In genomic region chr2:234967874-234968208, GRCh38 we compare ENCODE assay signal across 18 cellular contexts. TPM values are rescaled to one million over a fixed set of nuclear protein-coding genes. Genes with fewer than 3 reads are reported as not detected.
DNase-seq lines count a peak whose midpoint lies in the region; ATAC-seq, FAIRE-seq and TF ChIP-seq lines count a peak whose summit lies in the region.
"Had no signal": no experiment of that assay in that cellular context is flagged by ENCODE, and none has a peak within 500 bp of the region (broad histone marks: within the 10 kb centered on the region; RNA-seq: fewer than 3 reads in every experiment).

No MANE protein-coding gene starts in this region.

- H3K36me3 ChIP-seq in HepG2 (replicated peaks in 1 of 2; ENCODE audit: control insufficient read depth in 1 of 2, insufficient read depth in 2 of 2, low read length in 2 of 2): peaks cover 10 to 53% of the 10 kb centered on the region in 2 experiments
- no peaks in the 10 kb centered on the region for H3K36me3 ChIP-seq in right lobe of liver
- H3K36me3 ChIP-seq in PC-9 (ENCODE audit: low read depth): peaks cover 42% of the 10 kb centered on the region
- H3K36me3 ChIP-seq in mucosa of descending colon (ENCODE audit: low read depth): no peaks in the 10 kb centered on the region

- H3K79me2 ChIP-seq in HepG2 (ENCODE audit: insufficient read depth, low read length) (peaks cover 98% of the 10 kb centered on the region), PC-9 (ENCODE audit: low read depth) (peaks cover 100% of the 10 kb centered on the region)

- intact Hi-C loops in HepG2 (cut with micrococcal nuclease; ENCODE audit: unreplicated experiment) (no loop called here), right lobe of liver (cut with DNase I) (no loop called here), PC-9 (cut with micrococcal nuclease; ENCODE audit: unreplicated experiment) (no loop called here), mucosa of descending colon (cut with DNase I, micrococcal nuclease) (no loop called here)

- in situ Hi-C loops in HepG2 (cut with HindIII; ENCODE audit: extremely low pct_ligation_motif_present, low pct_unique_long_range_greater_than_20kb): no loop called here
- in situ Hi-C loops in GM13976 (cut with MboI; ENCODE audit: low sequenced_read_pairs, unreplicated experiment): no loop called here

- TF ChIP-seq POLR2A in HepG2 (IDR thresholded peaks at IDR 0.05; ENCODE audit: insufficient read depth in 1 of 2, low read depth in 2 of 2, low read length in 2 of 2) (no peak), right lobe of liver (IDR thresholded peaks at IDR 0.05) (no peak)

- peaks cover 45% of the 10 kb centered on the region for H3F3A ChIP-seq in PC-9 (ENCODE audit: insufficient read depth, low read depth)

- no peaks in the 10 kb centered on the region for H3K9me2 ChIP-seq in PC-9 (ENCODE audit: insufficient read depth)

- no peaks in the 10 kb centered on the region for H3K9me3 ChIP-seq in HepG2 (ENCODE audit: low read length)
- H3K9me3 ChIP-seq in right lobe of liver: no peaks in the 10 kb centered on the region
- H3K9me3 ChIP-seq in PC-9 (ENCODE audit: insufficient read depth, low read depth): no peaks in the 10 kb centered on the region
- H3K9me3 ChIP-seq in mucosa of descending colon: no peaks in the 10 kb centered on the region

- 96% methylated on average over 5 of the region's 5 CpGs for WGBS in HepG2 (ENCODE audit: low lambda C conversion rate)
- no CpG with 5 or more reads among the region's 5 CpGs for WGBS in right lobe of liver (ENCODE audit: insufficient coverage, low coverage, low lambda C conversion rate, missing lambda C conversion rate)

- no peak overlapping the region for H3K27ac ChIP-seq in HepG2 (ENCODE audit: extremely low read length, insufficient read depth, low read length)
- no peak overlapping the region for H3K27ac ChIP-seq in right lobe of liver
- peak overlapping the region; percentile 79; the same call in 1 of the 2 replicates for H3K27ac ChIP-seq in PC-9
- H3K27ac ChIP-seq: C4-2B, KMS-11 had no signal

- POLR2A ChIA-PET in HepG2 (lab: Yijun Ruan, JAX) (interaction anchor here (1.0 to 1.6 kb wide), 3 partner anchors 8 to 14 kb away, joined by 3 to 6 read pairs (median 4); no protein-coding TSS in a partner anchor), PC-9 (lab: Charles Lee; ENCODE audit: unreplicated experiment) (interaction anchor here (0.5 kb wide), 1 partner anchor 17 kb away, joined by 9 read pairs; no protein-coding TSS in a partner anchor)

- TF ChIP-seq RAD21 in HepG2 (CRISPR knock-in tag; IDR thresholded peaks at IDR 0.05): no peak

- H3K4me2 ChIP-seq in HepG2 (ENCODE audit: low read depth, low read length) (no peak overlapping the region), PC-9 (peak overlapping the region; percentile 15; the same call in 1 of the 2 replicates)
- H3K4me2 ChIP-seq: KMS-11 had no signal

- no peak for DNase-seq in HepG2 (ENCODE audit: low spot score)
- DNase-seq in right lobe of liver: no peak
- DNase-seq in PC-9: peak in 1 of 2 experiments; percentile 48
- no peak for DNase-seq in mucosa of descending colon
- DNase-seq in GM13976 (ENCODE audit: low spot score): no peak
- no peak for DNase-seq in stimulated activated naive CD4-positive, alpha-beta T cell (lab: John Stamatoyannopoulos, UW)
- no peak for DNase-seq in activated T-cell treated with anti-CD3 and anti-CD28 coated beads for 4 hours
- DNase-seq: DND-41; H7; MV-4-11; NCI-H187 treated with DMSO at 0.1 percent for 48 hours; NK-92 treated with Interleukin-12 subunit alpha and Interleukin-12 subunit beta, amount 100 ng/mL, for 24 hours; SHP77 treated with DMSO at 0.1 percent for 48 hours; T-cell had no signal

- CTCF ChIA-PET in HepG2 (lab: Yijun Ruan, JAX; ENCODE audit: low intra/inter-chr PET ratio, low total read pairs): no interaction called here
- CTCF ChIA-PET in PC-9 (lab: Charles Lee): interaction anchor here (0.6 kb wide), 1 partner anchor 18 kb away, joined by 8 read pairs; no protein-coding TSS in a partner anchor

- TF ChIP-seq CTCF in HepG2 (CRISPR knock-in tag; IDR thresholded peaks at IDR 0.05) (no peak), right lobe of liver (IDR thresholded peaks at IDR 0.05) (no peak), PC-9 (conservative IDR thresholded peaks at IDR 0.05) (no peak), mucosa of descending colon (IDR thresholded peaks at IDR 0.05) (no peak), GM13976 (IDR thresholded peaks at IDR 0.05; ENCODE audit: borderline replicate concordance, control extremely low read depth, extremely low read depth, insufficient read depth, missing control alignments) (no peak)

- TF ChIP-seq EP300 in HepG2 (IDR thresholded peaks at IDR 0.05; ENCODE audit: low read depth in 2 of 2, low read length in 2 of 2) (no peak), HepG2 (CRISPR knock-in tag; IDR thresholded peaks at IDR 0.05; ENCODE audit: borderline replicate concordance) (no peak)

- H4K20me1 ChIP-seq in HepG2 (ENCODE audit: insufficient read depth, low read length) (peaks cover 96% of the 10 kb centered on the region), PC-9 (ENCODE audit: insufficient read depth) (peaks cover 5% of the 10 kb centered on the region)

- no TSS peak for BruUV-seq in HepG2 (replicated peaks; lab: Mats Ljungman, UMichigan)
- BruUV-seq in PC-9 (replicated peaks; lab: Mats Ljungman, UMichigan): no TSS peak

- ATAC-seq in HepG2 (no peak), right lobe of liver (no peak), mucosa of descending colon (peak; percentile 73), HG03196 (IDR thresholded peaks at IDR 0.05; ENCODE audit: unreplicated experiment) (no peak)
- ATAC-seq: SK-N-SH treated with all-trans-retinoic acid at 6 μM for 48 hours, T-cell had no signal

- H3K4me3 ChIP-seq in HepG2 (replicated peaks in 1 of 3; ENCODE audit: insufficient read depth in 1 of 3, low read depth in 2 of 3, low read length in 3 of 3): no peak overlapping the region
- H3K4me3 ChIP-seq in right lobe of liver: no peak overlapping the region
- H3K4me3 ChIP-seq in PC-9: no peak overlapping the region
- no peak overlapping the region for H3K4me3 ChIP-seq in mucosa of descending colon

- no peak overlapping the region for H3K9ac ChIP-seq in HepG2 (ENCODE audit: insufficient read depth, low read depth, low read length)
- H3K9ac ChIP-seq: KMS-11 had no signal

- no peaks in the 10 kb centered on the region for H3K27me3 ChIP-seq in HepG2 (ENCODE audit: control insufficient read depth in 1 of 2, insufficient read depth in 2 of 2, low read length in 2 of 2)
- no peaks in the 10 kb centered on the region for H3K27me3 ChIP-seq in right lobe of liver
- no peaks in the 10 kb centered on the region for H3K27me3 ChIP-seq in PC-9 (ENCODE audit: insufficient read depth, low read depth)

- H3K4me1 ChIP-seq in HepG2 (ENCODE audit: insufficient read depth, low read length): peaks cover 62% of the 10 kb centered on the region
- H3K4me1 ChIP-seq in right lobe of liver: peaks cover 0 to 7% (median 0%) of the 10 kb centered on the region in 4 donors
- peaks cover 92% of the 10 kb centered on the region for H3K4me1 ChIP-seq in PC-9 (replicated peaks; ENCODE audit: insufficient read depth)
- peaks cover 10% of the 10 kb centered on the region for H3K4me1 ChIP-seq in mucosa of descending colon (ENCODE audit: low read depth)

- H2AFZ ChIP-seq in HepG2 (ENCODE audit: low read length) (no peak overlapping the region), PC-9 (no peak overlapping the region)

- FAIRE-seq in HepG2 (lab: Jason Lieb, UNC): no peak

TF ChIP-seq in HepG2, 621 proteins besides CTCF, POLR2A, EP300 and RAD21:
- TF ChIP-seq AGO2 (optimal IDR thresholded peaks at IDR 0.05; ENCODE audit: low read depth, low read length): peak; percentile 12
- TF ChIP-seq ATF1 (CRISPR knock-in tag; IDR thresholded peaks at IDR 0.05): no peak

RNA-seq across cellular contexts. Expression of gene SH3BP4, which starts 16.0 kb away (rescaled TPM):
- 34.6 and 44.3 TPM in 2 replicates for total RNA-seq in HepG2 (2016; rRNA removed; fragmentation: Illumina TruSeq; extraction: Trizol)
- 10.1 and 13.4 TPM in 2 replicates for total RNA-seq in HepG2 (2016; cell fraction: cytosol; rRNA removed; fragmentation: Illumina TruSeq; extraction: Trizol; ENCODE audit: low read depth)
- 33.4 and 38.6 TPM in 2 replicates for total RNA-seq in HepG2 (2016; cell fraction: insoluble cytoplasmic fraction; rRNA removed; fragmentation: Illumina TruSeq; extraction: Trizol)
- 23.4 and 24.2 TPM in 2 replicates for total RNA-seq in HepG2 (2016; cell fraction: membrane; rRNA removed; fragmentation: Illumina TruSeq; extraction: Trizol)
- 29.3 and 37.6 TPM in 2 replicates for total RNA-seq in HepG2 (2016; cell fraction: nucleus; rRNA removed; fragmentation: Illumina TruSeq; extraction: Trizol)
- polyA plus RNA-seq in HepG2 (2011; rRNA removed): 99.1 and 101 TPM in 2 replicates
- 62.2 and 70.2 TPM in 2 replicates for polyA plus RNA-seq in HepG2 (2011; cell fraction: cytosol; rRNA removed)
- polyA plus RNA-seq in HepG2 (2011; cell fraction: nucleus; rRNA removed): 57.3 and 58.3 TPM in 2 replicates
- polyA plus RNA-seq in HepG2 (2012): 54.2 and 63.2 TPM in 2 replicates
- 12.1 and 15.0 TPM in 2 replicates for polyA plus RNA-seq in HepG2 (2016; cell fraction: cytosol; fragmentation: Illumina TruSeq; extraction: Trizol; ENCODE audit: low read depth)
- 41.4 and 47.1 TPM in 2 replicates for polyA plus RNA-seq in HepG2 (2016; cell fraction: insoluble cytoplasmic fraction; fragmentation: Illumina TruSeq; extraction: Trizol; ENCODE audit: low read depth)
- 16.0 and 16.3 TPM in 2 replicates for polyA plus RNA-seq in HepG2 (2016; cell fraction: membrane; fragmentation: Illumina TruSeq; extraction: Trizol; ENCODE audit: low read depth)
- polyA plus RNA-seq in HepG2 (2016; cell fraction: nucleus; fragmentation: Illumina TruSeq; extraction: Trizol; ENCODE audit: insufficient read depth, low read depth): 33.7 and 37.2 TPM in 2 replicates
- 50.3 and 196 TPM in 2 replicates for polyA minus RNA-seq in HepG2 (2011; rRNA and poly(A)+ RNA removed; ENCODE audit: low replicate concordance)
- 58.1 and 67.7 TPM in 2 replicates for polyA minus RNA-seq in HepG2 (2011; cell fraction: cytosol; rRNA and poly(A)+ RNA removed)
- 92.1 and 100 TPM in 2 replicates for polyA minus RNA-seq in HepG2 (2011; cell fraction: nucleus; rRNA and poly(A)+ RNA removed)
- total RNA-seq in right lobe of liver: 10 to 100 TPM; 18.8 to 30.4 (median 26.3) TPM
- total RNA-seq in PC-9 (2021): 131 and 135 TPM in 2 replicates
- 10 to 100 TPM; 18.0 to 30.4 (median 29.6) TPM for total RNA-seq in mucosa of descending colon
